17 cellular contexts compared by ENCODE assay signal in genomic region chr11:118226781-118227180, GRCh38. TPM values are rescaled to one million over a fixed set of nuclear protein-coding genes. Genes with fewer than 3 reads are reported as not detected.
DNase-seq lines count a peak whose midpoint lies in the region; ATAC-seq and TF ChIP-seq lines count a peak whose summit lies in the region.
"Had no signal": no experiment of that assay in that cellular context is flagged by ENCODE, and none has a peak within 500 bp of the region (broad histone marks: within the 10 kb centered on the region; RNA-seq: fewer than 3 reads in every experiment).

No MANE protein-coding gene starts in this region.

- H3K9me3 ChIP-seq in CD4-positive, alpha-beta T cell (ENCODE audit: control insufficient read depth, low read length), result no peaks in the 10 kb centered on the region
- peaks cover 5% of the 10 kb centered on the region; the same call in 1 of the 2 replicates for H3K9me3 ChIP-seq in Karpas-422 (ENCODE audit: low read length)
- H3K9me3 ChIP-seq: BE2C had no signal

- H3K4me1 Mint-ChIP-seq in CD4-positive, alpha-beta T cell (ENCODE audit: low read depth), result peaks cover 38% of the 10 kb centered on the region
- H3K4me1 Mint-ChIP-seq in activated T-helper 2 cell treated with anti-CD3 and anti-CD28 coated beads, Interferon-gamma antibody, Interleukin-2, Interleukin-4, amounts not matched to agents 10 μg/mL and 5 μg/mL and 100 μg/mL, durations not matched to agents 14 hours and 24 hours and 36 hours (ENCODE audit: low read depth), result peaks cover 52% of the 10 kb centered on the region
- H3K4me1 Mint-ChIP-seq in naive thymus-derived CD8-positive, alpha-beta T cell, result peaks cover 16 to 33% (median 24%) of the 10 kb centered on the region in 4 donors

- no peaks in the 10 kb centered on the region for H3K79me2 ChIP-seq in Karpas-422 (ENCODE audit: low read length)

- no peaks in the 10 kb centered on the region for H3K9me3 Mint-ChIP-seq in CD4-positive, alpha-beta T cell
- no peaks in the 10 kb centered on the region for H3K9me3 Mint-ChIP-seq in activated T-helper 2 cell treated with anti-CD3 and anti-CD28 coated beads, Interferon-gamma antibody, Interleukin-2, Interleukin-4, amounts not matched to agents 10 μg/mL and 5 μg/mL and 100 μg/mL, durations not matched to agents 14 hours and 24 hours and 36 hours
- H3K9me3 Mint-ChIP-seq in naive thymus-derived CD8-positive, alpha-beta T cell, result peaks cover 0 to 1% (median 0%) of the 10 kb centered on the region in 9 donors

- intact Hi-C loops in CD4-positive, alpha-beta T cell (cut with DNase I, micrococcal nuclease), result loop anchor here in 1 of 2 experiments (2.0 kb wide), 1 partner anchor 20 kb away; no protein-coding TSS in a partner anchor
- intact Hi-C loops in activated T-helper 2 cell treated with anti-CD3 and anti-CD28 coated beads, Interferon-gamma antibody, Interleukin-2, Interleukin-4, amounts not matched to agents 10 μg/mL and 5 μg/mL and 100 μg/mL, durations not matched to agents 14 hours and 24 hours and 36 hours (cut with micrococcal nuclease), result loop anchor here (5.0 kb wide), 1 partner anchor 239 kb away; the partner anchor contains the start of gene IL10RA
- intact Hi-C loops in left cardiac atrium (cut with DNase I), result no loop called here

- no peak overlapping the region for H3K4me3 ChIP-seq in Karpas-422 (ENCODE audit: low read length)

- H3K27me3 Mint-ChIP-seq in CD4-positive, alpha-beta T cell, result no peaks in the 10 kb centered on the region
- no peaks in the 10 kb centered on the region for H3K27me3 Mint-ChIP-seq in activated T-helper 2 cell treated with anti-CD3 and anti-CD28 coated beads, Interferon-gamma antibody, Interleukin-2, Interleukin-4, amounts not matched to agents 10 μg/mL and 5 μg/mL and 100 μg/mL, durations not matched to agents 14 hours and 24 hours and 36 hours (ENCODE audit: low read depth)
- no peaks in the 10 kb centered on the region for H3K27me3 Mint-ChIP-seq in naive thymus-derived CD8-positive, alpha-beta T cell

- H3K27ac ChIP-seq in CD4-positive, alpha-beta T cell (ENCODE audit: low read depth, low read length), result peak overlapping the region; percentile 47
- peak overlapping the region; percentile 99 for H3K27ac ChIP-seq in Karpas-422 (ENCODE audit: low read length)
- H3K27ac ChIP-seq: VCaP had no signal

- TF ChIP-seq CTCF in CD4-positive, alpha-beta T cell (IDR thresholded peaks at IDR 0.05), result no peak

- H2AFZ ChIP-seq in Karpas-422 (ENCODE audit: low read length), result no peak overlapping the region

- no peak for ATAC-seq in CD4-positive, alpha-beta T cell (ENCODE audit: poor library complexity)
- no peak for ATAC-seq in naive thymus-derived CD8-positive, alpha-beta T cell
- ATAC-seq in left cardiac atrium (no peak), HG03196 (IDR thresholded peaks at IDR 0.05; ENCODE audit: unreplicated experiment) (no peak)

- peaks cover 9% of the 10 kb centered on the region for H3K36me3 ChIP-seq in Karpas-422 (ENCODE audit: insufficient read depth, low read length)
- H3K36me3 ChIP-seq: BE2C had no signal

- H3K36me3 Mint-ChIP-seq in CD4-positive, alpha-beta T cell (ENCODE audit: low read depth), result peaks cover 13% of the 10 kb centered on the region
- peaks cover 62% of the 10 kb centered on the region for H3K36me3 Mint-ChIP-seq in activated T-helper 2 cell treated with anti-CD3 and anti-CD28 coated beads, Interferon-gamma antibody, Interleukin-2, Interleukin-4, amounts not matched to agents 10 μg/mL and 5 μg/mL and 100 μg/mL, durations not matched to agents 14 hours and 24 hours and 36 hours (ENCODE audit: low read depth)
- no peaks in the 10 kb centered on the region for H3K36me3 Mint-ChIP-seq in naive thymus-derived CD8-positive, alpha-beta T cell

- H3K4me2 ChIP-seq in Karpas-422 (ENCODE audit: low read depth, low read length, poor library complexity, severe bottlenecking), result no peak overlapping the region

- no peak overlapping the region for H3K9ac ChIP-seq in Karpas-422 (ENCODE audit: low read length)

- POLR2A ChIA-PET in CD4-positive, alpha-beta T cell (lab: Charles Lee), result interaction anchor here (0.8 to 4.2 kb wide), 13 partner anchors 8 to 113 kb away, joined by 3 to 78 read pairs (median 7); partner anchors contain the start of genes CD3E and MPZL3
- POLR2A ChIA-PET in naive thymus-derived CD8-positive, alpha-beta T cell (lab: Charles Lee), result interaction anchor here (0.6 to 4.6 kb wide), 16 partner anchors 13 to 352 kb away, joined by 3 to 60 read pairs (median 4); partner anchors contain the start of genes CD3D, CD3E, MPZL2 and MPZL3

- H3K9me2 ChIP-seq in Karpas-422 (replicated peaks; ENCODE audit: insufficient read depth, low read length), result no peaks in the 10 kb centered on the region

- peak overlapping the region; percentile 73 for H3K4me3 Mint-ChIP-seq in CD4-positive, alpha-beta T cell
- peak overlapping the region; percentile 45 for H3K4me3 Mint-ChIP-seq in activated T-helper 2 cell treated with anti-CD3 and anti-CD28 coated beads, Interferon-gamma antibody, Interleukin-2, Interleukin-4, amounts not matched to agents 10 μg/mL and 5 μg/mL and 100 μg/mL, durations not matched to agents 14 hours and 24 hours and 36 hours (ENCODE audit: low read depth)
- peak overlapping the region in 9 of 10 donors; percentile 43 to 79 (median 73) for H3K4me3 Mint-ChIP-seq in naive thymus-derived CD8-positive, alpha-beta T cell

- no peak for DNase-seq in CD4-positive, alpha-beta T cell
- DNase-seq in Karpas-422 (no peak), left cardiac atrium (no peak), hypothalamus (lab: John Stamatoyannopoulos, UW) (no peak)
- no peak for DNase-seq in activated T-helper 2 cell treated with anti-CD3 and anti-CD28 coated beads, Interferon-gamma antibody, Interleukin-2, Interleukin-4, amounts not matched to agents 10 μg/mL and 5 μg/mL and 100 μg/mL, durations not matched to agents 14 hours and 24 hours and 36 hours (ENCODE audit: low spot score)
- DNase-seq in naive thymus-derived CD8-positive, alpha-beta T cell, result peak in 1 of 10 donors; percentile 29
- DNase-seq in activated effector memory CD4-positive, alpha-beta T cell treated with anti-CD3 and anti-CD28 coated beads, Interleukin-2, amount 50 U/mL, for 16 hours, result no peak
- DNase-seq: activated effector memory CD4-positive, alpha-beta T cell treated with Interleukin-2 at 50 U/mL for 16 hours; BE2C; caudate nucleus; kidney; NCI-H1105 had no signal

- peaks cover 74% of the 10 kb centered on the region for H3K4me1 ChIP-seq in Karpas-422 (ENCODE audit: low read length)
- H3K4me1 ChIP-seq: BE2C had no signal

- no peaks in the 10 kb centered on the region for H3K27me3 ChIP-seq in CD4-positive, alpha-beta T cell (ENCODE audit: control insufficient read depth, insufficient read depth, low read length)
- H3K27me3 ChIP-seq in Karpas-422 (ENCODE audit: low read length), result no peaks in the 10 kb centered on the region

- no peak overlapping the region for H3K27ac Mint-ChIP-seq in CD4-positive, alpha-beta T cell
- H3K27ac Mint-ChIP-seq in activated T-helper 2 cell treated with anti-CD3 and anti-CD28 coated beads, Interferon-gamma antibody, Interleukin-2, Interleukin-4, amounts not matched to agents 10 μg/mL and 5 μg/mL and 100 μg/mL, durations not matched to agents 14 hours and 24 hours and 36 hours, result peak overlapping the region; percentile 95
- H3K27ac Mint-ChIP-seq in naive thymus-derived CD8-positive, alpha-beta T cell, result peak overlapping the region in 3 of 10 donors; percentile 92 to 96 (median 93)

- CTCF ChIA-PET in CD4-positive, alpha-beta T cell (lab: Charles Lee), result interaction anchor here (0.8 to 2.2 kb wide), 6 partner anchors 10 to 119 kb away, joined by 3 to 7 read pairs (median 3); no protein-coding TSS in a partner anchor

- no peaks in the 10 kb centered on the region for H4K20me1 ChIP-seq in Karpas-422 (ENCODE audit: insufficient read depth, low read depth, low read length)

RNA-seq across cellular contexts. Expression of gene JAML, which starts 2.0 kb away (rescaled TPM):
- 10 to 100 TPM; 26.7 to 30.3 TPM for total RNA-seq in CD4-positive, alpha-beta T cell
- 5.4 and 9.1 TPM in 2 replicates for total RNA-seq in Karpas-422 (2014; rRNA removed; shearing (Covaris generic); ENCODE audit: low replicate concordance)
- 377 and 389 TPM in 2 replicates for total RNA-seq in activated T-helper 2 cell treated with anti-CD3 and anti-CD28 coated beads, Interferon-gamma antibody, Interleukin-2, Interleukin-4, amounts not matched to agents 10 μg/mL and 5 μg/mL and 100 μg/mL, durations not matched to agents 14 hours and 24 hours and 36 hours
- total RNA-seq in naive thymus-derived CD8-positive, alpha-beta T cell, result 100 to 1,000 TPM; 157 to 161 TPM
- 100 to 1,000 TPM; 120 to 195 (median 159) TPM for polyA plus RNA-seq in naive thymus-derived CD8-positive, alpha-beta T cell
- total RNA-seq in left cardiac atrium, result 1 to 10 TPM; 2.5 to 5.3 TPM
- total RNA-seq: Daoy, SK-MEL-5 had no signal

RNA-seq across cellular contexts. Expression of gene MPZL3, which starts 25.4 kb away (rescaled TPM):
- 10 to 100 TPM; 29.0 to 30.2 TPM for total RNA-seq in CD4-positive, alpha-beta T cell
- 2.7 and 7.0 TPM in 2 replicates for total RNA-seq in Karpas-422 (2014; rRNA removed; shearing (Covaris generic); ENCODE audit: low replicate concordance)
- 49.5 and 49.7 TPM in 2 replicates for total RNA-seq in activated T-helper 2 cell treated with anti-CD3 and anti-CD28 coated beads, Interferon-gamma antibody, Interleukin-2, Interleukin-4, amounts not matched to agents 10 μg/mL and 5 μg/mL and 100 μg/mL, durations not matched to agents 14 hours and 24 hours and 36 hours
- 10 to 100 TPM; 11.2 to 12.6 TPM for total RNA-seq in naive thymus-derived CD8-positive, alpha-beta T cell
- polyA plus RNA-seq in naive thymus-derived CD8-positive, alpha-beta T cell, result 1 to 10 TPM; 1.9 to 3.4 (median 3.2) TPM
- total RNA-seq in left cardiac atrium, result 1 to 10 TPM; 1.0 to 1.1 TPM
- total RNA-seq: SK-MEL-5 had no signal

RNA-seq across cellular contexts. Expression of gene MPZL2, which starts 37.3 kb away (rescaled TPM):
- 1 to 10 TPM in 1 of 2 experiments, under 1 TPM in 1; 0.95 to 1.8 TPM for total RNA-seq in CD4-positive, alpha-beta T cell
- not detected in 2 replicates for total RNA-seq in Karpas-422 (2014; rRNA removed; shearing (Covaris generic); ENCODE audit: low replicate concordance)
- 13.9 and 14.6 TPM in 2 replicates for total RNA-seq in activated T-helper 2 cell treated with anti-CD3 and anti-CD28 coated beads, Interferon-gamma antibody, Interleukin-2, Interleukin-4, amounts not matched to agents 10 μg/mL and 5 μg/mL and 100 μg/mL, durations not matched to agents 14 hours and 24 hours and 36 hours
- 1 to 10 TPM; 2.8 to 3.1 TPM for total RNA-seq in naive thymus-derived CD8-positive, alpha-beta T cell
- polyA plus RNA-seq in naive thymus-derived CD8-positive, alpha-beta T cell, result 1 to 10 TPM in 2 of 3 donors, under 1 TPM in 1; 0.94 to 3.1 (median 1.2) TPM
- total RNA-seq in left cardiac atrium, result 10 to 100 TPM; 11.6 to 47.8 TPM

RNA-seq across cellular contexts. Expression of gene SCN2B, which starts 50.3 kb away (rescaled TPM):
- total RNA-seq in CD4-positive, alpha-beta T cell, result not detected
- 0.25 TPM in 1 of 2 replicates, not detected in the other for total RNA-seq in Karpas-422 (2014; rRNA removed; shearing (Covaris generic); ENCODE audit: low replicate concordance)
- total RNA-seq in activated T-helper 2 cell treated with anti-CD3 and anti-CD28 coated beads, Interferon-gamma antibody, Interleukin-2, Interleukin-4, amounts not matched to agents 10 μg/mL and 5 μg/mL and 100 μg/mL, durations not matched to agents 14 hours and 24 hours and 36 hours, result 0.02 TPM in 1 of 2 replicates, not detected in the other
- not detected for total RNA-seq in naive thymus-derived CD8-positive, alpha-beta T cell
- not detected for polyA plus RNA-seq in naive thymus-derived CD8-positive, alpha-beta T cell
- total RNA-seq in left cardiac atrium, result 10 to 100 TPM in 1 of 2 donors, 1 to 10 TPM in 1; 3.3 to 10.1 TPM
- total RNA-seq: Daoy, endothelial cell of umbilical vein, SK-MEL-5 had no signal
- polyA plus RNA-seq: endothelial cell of umbilical vein had no signal

Comparison
In these comparisons a context has a peak if more than half of its experiments do, and no peak if none do; other contexts are left out.
1. RNA of gene JAML, which starts 2.0 kb away (total RNA-seq): 377 to 389 TPM in activated T-helper 2 cell treated with anti-CD3 and anti-CD28 coated beads, Interferon-gamma antibody, Interleukin-2, Interleukin-4, amounts not matched to agents 10 μg/mL and 5 μg/mL and 100 μg/mL, durations not matched to agents 14 hours and 24 hours and 36 hours and 157 to 161 TPM in naive thymus-derived CD8-positive, alpha-beta T cell; 26.7 to 30.3 TPM in CD4-positive, alpha-beta T cell, 5.4 to 9.1 TPM in Karpas-422 and 2.5 to 5.3 TPM in left cardiac atrium; every median in the first group is over 4 times any median in the second.
2. Peak in every context shown above with its lines, with median percentiles within 50 percentile points of each other: H3K4me3 Mint-ChIP-seq.